13 cellular contexts compared by ENCODE assay signal in genomic region chr7:155741061-155741460, GRCh38.
DNase-seq lines count a peak whose midpoint lies in the region; ATAC-seq, FAIRE-seq and TF ChIP-seq lines count a peak whose summit lies in the region.
"Had no signal": no experiment of that assay in that cellular context is flagged by ENCODE, and none has a peak within 500 bp of the region (broad histone marks: within the 10 kb centered on the region; RNA-seq: fewer than 3 reads in every experiment).

No MANE protein-coding gene starts in this region.

- H3K36me3 Mint-ChIP-seq in CD4-positive, CD25-positive, alpha-beta regulatory T cell, result peaks cover 75% of the 10 kb centered on the region

- H2AFZ ChIP-seq in GM12878 (ENCODE audit: control insufficient read depth, low read depth, low read length) (no peak overlapping the region), GM23248 (no peak overlapping the region)

- H3K4me1 ChIP-seq in CD4-positive, CD25-positive, alpha-beta regulatory T cell (ENCODE audit: control insufficient read depth, insufficient read depth, low read length, poor library complexity, severe bottlenecking), result no peaks in the 10 kb centered on the region
- H3K4me1 ChIP-seq in HUES48 (ENCODE audit: control insufficient read depth, insufficient read depth, low read length), result peaks cover 11% of the 10 kb centered on the region
- peaks cover 45% of the 10 kb centered on the region for H3K4me1 ChIP-seq in GM12878 (ENCODE audit: control insufficient read depth, insufficient read depth, low read length)
- H3K4me1 ChIP-seq in GM23248 (ENCODE audit: insufficient read depth), result no peaks in the 10 kb centered on the region

- H3K27ac ChIP-seq in CD4-positive, CD25-positive, alpha-beta regulatory T cell (ENCODE audit: insufficient read depth, low read length, poor library complexity, severe bottlenecking), result no peak overlapping the region
- H3K27ac ChIP-seq in HUES48 (ENCODE audit: low read depth, low read length), result peak overlapping the region; percentile 39
- H3K27ac ChIP-seq in GM12878 (ENCODE audit: control insufficient read depth, insufficient read depth), result peak overlapping the region; percentile 89
- H3K27ac ChIP-seq in brain microvascular endothelial cell, result no peak overlapping the region
- H3K27ac ChIP-seq in GM23248, result no peak overlapping the region
- H3K27ac ChIP-seq: BLaER1, right lobe of liver had no signal

- RAD21 ChIA-PET in GM12878 (lab: Charles Lee; ENCODE audit: unreplicated experiment), result interaction anchor here (1.0 to 1.7 kb wide), 2 partner anchors 17 to 142 kb away, joined by 5 to 9 read pairs; no protein-coding TSS in a partner anchor

- peak; percentile 62 for FAIRE-seq in GM18507 (lab: Jason Lieb, UNC)
- FAIRE-seq in GM12878 (lab: Jason Lieb, UNC), result no peak

- peaks cover 0 to 2% (median 0%) of the 10 kb centered on the region in 7 donors for H3K9me3 Mint-ChIP-seq in CD4-positive, CD25-positive, alpha-beta regulatory T cell

- H3K4me1 Mint-ChIP-seq in CD4-positive, CD25-positive, alpha-beta regulatory T cell, result peaks cover 7 to 29% (median 8%) of the 10 kb centered on the region in 4 donors

- peaks cover 94% of the 10 kb centered on the region for H3K36me3 ChIP-seq in CD4-positive, CD25-positive, alpha-beta regulatory T cell (ENCODE audit: control insufficient read depth, insufficient read depth, low read length)
- H3K36me3 ChIP-seq in HUES48 (ENCODE audit: control insufficient read depth, insufficient read depth, low read length) (peaks cover 75% of the 10 kb centered on the region), GM12878 (ENCODE audit: control insufficient read depth in 2 of 2, insufficient read depth in 2 of 2, low read length in 1 of 2) (peaks cover 16 to 18% of the 10 kb centered on the region in 2 experiments), brain microvascular endothelial cell (replicated peaks) (peaks cover 43% of the 10 kb centered on the region), GM23248 (ENCODE audit: low read depth) (peaks cover 67% of the 10 kb centered on the region)

- intact Hi-C loops in GM12878 (cut with micrococcal nuclease; ENCODE audit: unreplicated experiment), result no loop called here

- no peak for TF ChIP-seq RAD21 in GM12878 (IDR thresholded peaks at IDR 0.05; ENCODE audit: insufficient read depth, low read depth, low read length)

- BruUV-seq in GM12878 (replicated peaks; lab: Mats Ljungman, UMichigan), result no TSS peak

- H3K4me2 ChIP-seq in GM12878 (ENCODE audit: control insufficient read depth, insufficient read depth) (peak overlapping the region; percentile 45; the same call in 1 of the 2 replicates), GM23248 (ENCODE audit: unreplicated experiment) (no peak overlapping the region)
- H3K4me2 ChIP-seq: BLaER1 had no signal

- no peaks in the 10 kb centered on the region for H4K20me1 ChIP-seq in GM12878 (ENCODE audit: control insufficient read depth, insufficient read depth)
- no peaks in the 10 kb centered on the region for H4K20me1 ChIP-seq in GM23248 (ENCODE audit: insufficient read depth)

- 21% methylated on average over 8 of the region's 8 CpGs for WGBS in GM12878 (ENCODE audit: insufficient coverage, insufficient replicate concordance, low lambda C conversion rate, missing lambda C conversion rate)
- WGBS in GM23248 (ENCODE audit: low coverage in 1 of 2, low lambda C conversion rate in 2 of 2, missing lambda C conversion rate in 2 of 2), 2 experiments, result 76 to 79% methylated on average over 8 of the region's 8 CpGs

- H3K9me3 ChIP-seq in CD4-positive, CD25-positive, alpha-beta regulatory T cell (ENCODE audit: control insufficient read depth in 2 of 2, low read length in 2 of 2), result no peaks in the 10 kb centered on the region
- H3K9me3 ChIP-seq in HUES48 (ENCODE audit: control insufficient read depth, insufficient read depth, low read length), result no peaks in the 10 kb centered on the region
- H3K9me3 ChIP-seq in GM12878 (replicated peaks; ENCODE audit: control insufficient read depth, insufficient read depth, low read length), result no peaks in the 10 kb centered on the region; the same call in 2 of the 3 replicates
- no peaks in the 10 kb centered on the region for H3K9me3 ChIP-seq in GM23248 (ENCODE audit: low read depth)
- H3K9me3 ChIP-seq: BLaER1, right lobe of liver had no signal

- in situ Hi-C loops in GM12878 (cut with MboI) (no loop called here), brain microvascular endothelial cell (cut with HindIII; ENCODE audit: low pct_ligation_motif_present, low sequenced_read_pairs) (no loop called here), GM23248 (cut with MboI) (no loop called here)

- peak overlapping the region in 2 of 3 donors; percentile 9 to 66 for H3K27ac Mint-ChIP-seq in CD4-positive, CD25-positive, alpha-beta regulatory T cell

- H3K4me3 Mint-ChIP-seq in CD4-positive, CD25-positive, alpha-beta regulatory T cell, result no peak overlapping the region

- peaks cover 7% of the 10 kb centered on the region; the same call in 1 of the 2 replicates for H3F3A ChIP-seq in GM23248 (ENCODE audit: insufficient read depth)

- H3K79me2 ChIP-seq in GM12878 (ENCODE audit: control insufficient read depth, insufficient read depth, low read length) (peaks cover 28% of the 10 kb centered on the region), GM23248 (ENCODE audit: insufficient read depth) (peaks cover 60% of the 10 kb centered on the region)

- DNase-seq in CD4-positive, CD25-positive, alpha-beta regulatory T cell, result no peak
- DNase-seq in GM18507 (ENCODE audit: extremely low spot score, insufficient read length, low read depth), result no peak
- DNase-seq in GM12878 (ENCODE audit: low read depth, low spot score), result no peak
- DNase-seq in brain microvascular endothelial cell, result no peak
- DNase-seq in HK-2 (ENCODE audit: unreplicated experiment), result no peak
- DNase-seq in GM23248, result no peak
- no peak for DNase-seq in activated CD8-positive, alpha-beta memory T cell treated with anti-CD3 and anti-CD28 coated beads, Interleukin-2, amount 50 U/mL, for 48 hours
- DNase-seq: KBM-7, kidney glomerular epithelial cell, NCI-H2029 had no signal

- SMC1A ChIA-PET in GM12878 (lab: Charles Lee; ENCODE audit: uncharacterized antibody, unreplicated experiment), result interaction anchor here (0.6 to 4.0 kb wide), 7 partner anchors 9 to 142 kb away, joined by 3 to 48 read pairs (median 5); no protein-coding TSS in a partner anchor

- POLR2A ChIA-PET in GM12878 (lab: Charles Lee), result no interaction called here

- no peak for ATAC-seq in CD4-positive, CD25-positive, alpha-beta regulatory T cell (ENCODE audit: low read depth in 2 of 2)
- peak; percentile 48 for ATAC-seq in GM12878

- no peak overlapping the region for H3K4me3 ChIP-seq in CD4-positive, CD25-positive, alpha-beta regulatory T cell (ENCODE audit: low read depth, low read length)
- H3K4me3 ChIP-seq in HUES48 (ENCODE audit: low read depth, low read length) (no peak overlapping the region), GM12878 (no peak overlapping the region), brain microvascular endothelial cell (ENCODE audit: low read depth, low read length) (no peak overlapping the region), GM23248 (no peak overlapping the region)
- H3K4me3 ChIP-seq: BLaER1, right lobe of liver had no signal

- H3K9ac ChIP-seq in HUES48 (ENCODE audit: low read depth, low read length), result no peak overlapping the region; the same call in 1 of the 2 replicates
- H3K9ac ChIP-seq in GM12878 (ENCODE audit: control insufficient read depth, insufficient read depth, low read length), result peak overlapping the region; percentile 36
- H3K9ac ChIP-seq in GM23248, result no peak overlapping the region
- H3K9ac ChIP-seq: BLaER1 had no signal

- no peak for TF ChIP-seq EP300 in GM12878 (IDR thresholded peaks at IDR 0.05; ENCODE audit: borderline replicate concordance in 1 of 2, control insufficient read depth in 1 of 2, low read depth in 2 of 2, low read length in 2 of 2)

- no peak for TF ChIP-seq CTCF in GM12878 (IDR thresholded peaks at IDR 0.05 in 2 of 3, conservative IDR thresholded peaks at IDR 0.05 in 1 of 3; ENCODE audit: control insufficient read depth in 2 of 3, extremely low read depth in 1 of 3, insufficient read depth in 1 of 3, low read depth in 3 of 3, low read length in 3 of 3)
- no peak for TF ChIP-seq CTCF in brain microvascular endothelial cell (IDR thresholded peaks at IDR 0.05; ENCODE audit: low read depth, low read length, missing control alignments)

- H3K27me3 Mint-ChIP-seq in CD4-positive, CD25-positive, alpha-beta regulatory T cell, result no peaks in the 10 kb centered on the region

- no peaks in the 10 kb centered on the region for H3K27me3 ChIP-seq in CD4-positive, CD25-positive, alpha-beta regulatory T cell (ENCODE audit: control insufficient read depth, insufficient read depth, low read length)
- H3K27me3 ChIP-seq in HUES48 (ENCODE audit: control insufficient read depth, insufficient read depth, low read length) (no peaks in the 10 kb centered on the region), GM12878 (replicated peaks in 1 of 2; ENCODE audit: control insufficient read depth in 2 of 2, insufficient read depth in 2 of 2, low read length in 1 of 2) (no peaks in the 10 kb centered on the region), brain microvascular endothelial cell (replicated peaks) (no peaks in the 10 kb centered on the region), GM23248 (replicated peaks; ENCODE audit: insufficient read depth) (no peaks in the 10 kb centered on the region)
- H3K27me3 ChIP-seq: BLaER1, right lobe of liver had no signal

- CTCF ChIA-PET in GM12878 (lab: Yijun Ruan, JAX), result interaction anchor here (0.9 to 14.1 kb wide), 6 partner anchors 9 to 814 kb away, joined by 3 to 192 read pairs (median 4); no protein-coding TSS in a partner anchor

- H3K9me2 ChIP-seq in GM23248 (ENCODE audit: insufficient read depth), result no peaks in the 10 kb centered on the region

- no peak for TF ChIP-seq POLR2A in GM12878 (IDR thresholded peaks at IDR 0.05; ENCODE audit: low read depth, low read length)

TF ChIP-seq in GM12878, 131 proteins besides CTCF, POLR2A, EP300 and RAD21 (continues in another document):
- TF ChIP-seq HDGF (IDR thresholded peaks at IDR 0.05) (no peak), NFXL1 (IDR thresholded peaks at IDR 0.05; ENCODE audit: borderline replicate concordance) (no peak), BACH1 (IDR thresholded peaks at IDR 0.05; ENCODE audit: borderline replicate concordance) (no peak), KLF5 (IDR thresholded peaks at IDR 0.05; ENCODE audit: partially characterized antibody) (no peak), BCL3 (IDR thresholded peaks at IDR 0.05; ENCODE audit: borderline replicate concordance, insufficient read depth, low read depth, low read length, poor library complexity, severe bottlenecking) (peak; percentile 22), RBBP5 (conservative IDR thresholded peaks at IDR 0.05) (no peak)

Comparison
In these comparisons a context has a peak if more than half of its experiments do, and no peak if none do; other contexts are left out.
1. H3K27ac ChIP-seq: peak in HUES48 (single experiment) and GM12878 (single experiment); none in CD4-positive, CD25-positive, alpha-beta regulatory T cell (single experiment), brain microvascular endothelial cell (single experiment) and GM23248 (single experiment).